Comparison of ENCODE assay signal across 20 cellular contexts in the genomic region with DNA sequence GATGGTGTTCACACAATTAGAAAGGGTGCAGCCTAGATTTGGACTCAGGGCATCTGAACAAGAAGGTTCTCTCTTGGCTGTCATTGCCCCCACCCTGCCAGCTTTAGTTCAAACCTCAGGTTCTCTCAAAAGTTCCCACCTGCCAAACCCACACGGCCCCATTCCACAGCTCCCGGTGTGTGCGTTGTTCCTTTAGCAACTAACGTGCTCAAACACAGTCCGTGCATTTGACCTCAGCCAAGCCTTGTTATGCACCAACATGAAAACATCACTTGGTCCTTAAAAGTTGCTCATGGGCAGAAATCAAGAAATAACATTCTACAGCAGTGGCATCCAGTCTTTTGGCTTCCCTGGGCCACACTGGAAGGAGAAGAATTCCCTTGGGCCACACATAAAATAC. TPM values are rescaled to one million over a fixed set of nuclear protein-coding genes. Genes with fewer than 3 reads are reported as not detected.
DNase-seq lines count a peak whose midpoint lies in the region; ATAC-seq and TF ChIP-seq lines count a peak whose summit lies in the region.
"Had no signal": no experiment of that assay in that cellular context is flagged by ENCODE, and none has a peak within 500 bp of the region (broad histone marks: within the 10 kb centered on the region; RNA-seq: fewer than 3 reads in every experiment).

No MANE protein-coding gene starts in this region.

- H3K27me3 ChIP-seq in right atrium auricular region (no peaks in the 10 kb centered on the region), heart right ventricle (peaks cover 0 to 30% (median 5%) of the 10 kb centered on the region in 7 donors), lung (ENCODE audit: control insufficient read depth, insufficient read depth) (no peaks in the 10 kb centered on the region), WERI-Rb-1 (ENCODE audit: insufficient read depth, low read depth, severe bottlenecking) (no peaks in the 10 kb centered on the region)
- H3K27me3 ChIP-seq: BE2C had no signal

- H3K27ac ChIP-seq in right atrium auricular region (no peak overlapping the region), heart right ventricle (no peak overlapping the region), lung (ENCODE audit: low read depth in 1 of 2, low read length in 1 of 2) (no peak overlapping the region), WERI-Rb-1 (no peak overlapping the region)
- H3K27ac ChIP-seq: A549, C4-2B had no signal

- peak; percentile 36 for DNase-seq in right atrium auricular region (ENCODE audit: low spot score)
- DNase-seq in heart right ventricle = no peak
- no peak for DNase-seq in activated T-helper 1 cell treated with anti-CD3 and anti-CD28 coated beads, Interleukin-12 subunit alpha, Interleukin-12 subunit beta, Interleukin-2, Interleukin-4 antibody, amounts not matched to agents 30 ng/mL and 10 ng/mL and 1 ng/mL, durations not matched to agents 14 hours and 24 hours and 36 hours (ENCODE audit: low spot score)
- DNase-seq in lung (ENCODE audit: low spot score) = peak; percentile 16
- DNase-seq in type B pancreatic cell (ENCODE audit: extremely low spot score, unreplicated experiment) = peak; percentile 29
- no peak for DNase-seq in germinal center (ENCODE audit: low spot score)
- DNase-seq in WERI-Rb-1 = no peak
- DNase-seq: BE2C; Caco-2; CD8-positive, alpha-beta memory T cell; DMS53; H7; IMR-90 had no signal

- no peaks in the 10 kb centered on the region for H3K9me3 ChIP-seq in right atrium auricular region
- H3K9me3 ChIP-seq in heart right ventricle = no peaks in the 10 kb centered on the region
- no peaks in the 10 kb centered on the region for H3K9me3 ChIP-seq in lung (ENCODE audit: control insufficient read depth in 2 of 2, insufficient read depth in 1 of 2, low read length in 1 of 2)
- no peaks in the 10 kb centered on the region for H3K9me3 ChIP-seq in WERI-Rb-1 (ENCODE audit: severe bottlenecking)
- H3K9me3 ChIP-seq: A549, BE2C, Caco-2 had no signal

- H3K4me3 ChIP-seq in right atrium auricular region = no peak overlapping the region
- no peak overlapping the region for H3K4me3 ChIP-seq in heart right ventricle
- no peak overlapping the region for H3K4me3 ChIP-seq in lung
- no peak overlapping the region for H3K4me3 ChIP-seq in WERI-Rb-1 (ENCODE audit: low read depth, low read length)
- H3K4me3 ChIP-seq: A549, GM12878, GM23338 had no signal

- no peak for ATAC-seq in heart right ventricle
- no peak for ATAC-seq in lung (ENCODE audit: insufficient read depth, low FRiP score)
- no peak for ATAC-seq in HG02798 (IDR thresholded peaks at IDR 0.05; ENCODE audit: poor library complexity, unreplicated experiment)
- ATAC-seq: A549, GM12878, GM23338 had no signal

- H3K4me1 ChIP-seq in right atrium auricular region = peaks cover 0 to 12% of the 10 kb centered on the region in 2 donors
- H3K4me1 ChIP-seq in heart right ventricle = peaks cover 0 to 15% (median 8%) of the 10 kb centered on the region in 9 donors
- H3K4me1 ChIP-seq in lung (ENCODE audit: control insufficient read depth in 2 of 2, insufficient read depth in 2 of 2, low read length in 2 of 2) = peaks cover 0 to 7% of the 10 kb centered on the region in 2 donors
- H3K4me1 ChIP-seq: A549, BE2C, Caco-2 had no signal

- H3K27ac Mint-ChIP-seq in activated T-helper 1 cell treated with anti-CD3 and anti-CD28 coated beads, Interleukin-12 subunit alpha, Interleukin-12 subunit beta, Interleukin-2, Interleukin-4 antibody, amounts not matched to agents 30 ng/mL and 10 ng/mL and 1 ng/mL, durations not matched to agents 14 hours and 24 hours and 36 hours = peak overlapping the region; percentile 59
- no peak overlapping the region for H3K27ac Mint-ChIP-seq in type B pancreatic cell
- H3K27ac Mint-ChIP-seq: GM23338 had no signal

- H3K27me3 Mint-ChIP-seq in activated T-helper 1 cell treated with anti-CD3 and anti-CD28 coated beads, Interleukin-12 subunit alpha, Interleukin-12 subunit beta, Interleukin-2, Interleukin-4 antibody, amounts not matched to agents 30 ng/mL and 10 ng/mL and 1 ng/mL, durations not matched to agents 14 hours and 24 hours and 36 hours (ENCODE audit: insufficient read depth) = peaks cover 5% of the 10 kb centered on the region
- H3K27me3 Mint-ChIP-seq in type B pancreatic cell = peaks cover 22% of the 10 kb centered on the region

- H3K36me3 Mint-ChIP-seq in activated T-helper 1 cell treated with anti-CD3 and anti-CD28 coated beads, Interleukin-12 subunit alpha, Interleukin-12 subunit beta, Interleukin-2, Interleukin-4 antibody, amounts not matched to agents 30 ng/mL and 10 ng/mL and 1 ng/mL, durations not matched to agents 14 hours and 24 hours and 36 hours (ENCODE audit: low read depth) = peaks cover 3% of the 10 kb centered on the region
- H3K36me3 Mint-ChIP-seq in type B pancreatic cell = no peaks in the 10 kb centered on the region

- peaks cover 25% of the 10 kb centered on the region for H3K4me1 Mint-ChIP-seq in activated T-helper 1 cell treated with anti-CD3 and anti-CD28 coated beads, Interleukin-12 subunit alpha, Interleukin-12 subunit beta, Interleukin-2, Interleukin-4 antibody, amounts not matched to agents 30 ng/mL and 10 ng/mL and 1 ng/mL, durations not matched to agents 14 hours and 24 hours and 36 hours (ENCODE audit: low read depth)
- no peaks in the 10 kb centered on the region for H3K4me1 Mint-ChIP-seq in type B pancreatic cell (ENCODE audit: unreplicated experiment)

- no peak overlapping the region for H3K4me3 Mint-ChIP-seq in activated T-helper 1 cell treated with anti-CD3 and anti-CD28 coated beads, Interleukin-12 subunit alpha, Interleukin-12 subunit beta, Interleukin-2, Interleukin-4 antibody, amounts not matched to agents 30 ng/mL and 10 ng/mL and 1 ng/mL, durations not matched to agents 14 hours and 24 hours and 36 hours
- no peak overlapping the region for H3K4me3 Mint-ChIP-seq in type B pancreatic cell
- H3K4me3 Mint-ChIP-seq: GM23338 had no signal

- H3K36me3 ChIP-seq in right atrium auricular region (no peaks in the 10 kb centered on the region), heart right ventricle (no peaks in the 10 kb centered on the region), lung (ENCODE audit: control insufficient read depth in 2 of 2, insufficient read depth in 2 of 2, low read length in 2 of 2) (no peaks in the 10 kb centered on the region), WERI-Rb-1 (no peaks in the 10 kb centered on the region)
- H3K36me3 ChIP-seq: BE2C had no signal

- H3K9me3 Mint-ChIP-seq in activated T-helper 1 cell treated with anti-CD3 and anti-CD28 coated beads, Interleukin-12 subunit alpha, Interleukin-12 subunit beta, Interleukin-2, Interleukin-4 antibody, amounts not matched to agents 30 ng/mL and 10 ng/mL and 1 ng/mL, durations not matched to agents 14 hours and 24 hours and 36 hours = no peaks in the 10 kb centered on the region
- no peaks in the 10 kb centered on the region for H3K9me3 Mint-ChIP-seq in type B pancreatic cell
- H3K9me3 Mint-ChIP-seq: CD8-positive, alpha-beta memory T cell; GM23338 had no signal

- intact Hi-C loops in heart right ventricle (cut with DNase I) = loop anchor here in 1 of 10 donors (10.0 kb wide), 1 partner anchor 60 kb away; no protein-coding TSS in a partner anchor
- intact Hi-C loops in activated T-helper 1 cell treated with anti-CD3 and anti-CD28 coated beads, Interleukin-12 subunit alpha, Interleukin-12 subunit beta, Interleukin-2, Interleukin-4 antibody, amounts not matched to agents 30 ng/mL and 10 ng/mL and 1 ng/mL, durations not matched to agents 14 hours and 24 hours and 36 hours (cut with micrococcal nuclease) = no loop called here

- TF ChIP-seq CTCF in right atrium auricular region (IDR thresholded peaks at IDR 0.05) (no peak), heart right ventricle (IDR thresholded peaks at IDR 0.05) (no peak), lung (IDR thresholded peaks at IDR 0.05; ENCODE audit: control extremely low read depth, extremely low read depth) (no peak), type B pancreatic cell (conservative IDR thresholded peaks at IDR 0.05) (no peak), WERI-Rb-1 (IDR thresholded peaks at IDR 0.05; ENCODE audit: low read depth, low read length) (no peak)

- 86 to 88% methylated on average over 5 of the region's 5 CpGs for WGBS in heart right ventricle, 2 donors
- 90 to 98% methylated on average over 5 of the region's 5 CpGs for WGBS in lung, 2 donors

RNA-seq across cellular contexts. Expression of gene LOXHD1, which starts 32.0 kb away (rescaled TPM):
- total RNA-seq in right atrium auricular region = under 1 TPM in 1 of 2 donors, not detected in 1; 0.11 TPM
- 1 to 10 TPM in 4 of 10 donors, under 1 TPM in 6; 0.15 to 1.9 (median 0.95) TPM for total RNA-seq in heart right ventricle
- under 1 TPM; 0.19 to 0.51 TPM for polyA plus RNA-seq in heart right ventricle
- total RNA-seq in activated T-helper 1 cell treated with anti-CD3 and anti-CD28 coated beads, Interleukin-12 subunit alpha, Interleukin-12 subunit beta, Interleukin-2, Interleukin-4 antibody, amounts not matched to agents 30 ng/mL and 10 ng/mL and 1 ng/mL, durations not matched to agents 14 hours and 24 hours and 36 hours = not detected in 2 replicates
- 1 to 10 TPM; 1.9 to 3.1 TPM for total RNA-seq in lung
- polyA plus RNA-seq in lung = under 1 TPM; 0.45 to 0.49 TPM
- total RNA-seq in type B pancreatic cell (ENCODE audit: low replicate concordance) = not detected in 2 replicates
- total RNA-seq: Caco-2; CD8-positive, alpha-beta memory T cell; Daoy; GM12878; IMR-90 had no signal
- polyA plus RNA-seq: A549; AG04450; CD8-positive, alpha-beta memory T cell; GM12878; GM23338; IMR-90 had no signal

Comparison
In these comparisons a context has a peak if more than half of its experiments do, and no peak if none do; other contexts are left out.
1. DNase-seq: peak in right atrium auricular region (single experiment), lung (single experiment) and type B pancreatic cell (single experiment); none in heart right ventricle (0 of 2), activated T-helper 1 cell treated with anti-CD3 and anti-CD28 coated beads, Interleukin-12 subunit alpha, Interleukin-12 subunit beta, Interleukin-2, Interleukin-4 antibody, amounts not matched to agents 30 ng/mL and 10 ng/mL and 1 ng/mL, durations not matched to agents 14 hours and 24 hours and 36 hours (single experiment), germinal center (single experiment) and WERI-Rb-1 (single experiment).